ENCODE assay signal across 16 cellular contexts in genomic region chr7:15399446-15399845, GRCh38.
"Had no signal": no experiment of that assay in that cellular context is flagged by ENCODE, and none has a peak within 500 bp of the region (broad histone marks: within the 10 kb centered on the region; RNA-seq: fewer than 3 reads in every experiment).

No MANE protein-coding gene starts in this region.

- DNase-seq: activated B cell treated with CpG ODN at 0.5 μM for 24 hours; activated CD4-positive, alpha-beta T cell treated with anti-CD3 and anti-CD28 coated beads, Interleukin-2, amount 10 ng/mL, durations not matched to agents 24 days and 14 days; activated naive CD4-positive, alpha-beta T cell treated with anti-CD3 and anti-CD28 coated beads, Interleukin-2, amount 50 U/mL, for 16 hours; brain microvascular endothelial cell; endodermal cell; erythroblast; gastrocnemius medialis; left ventricle myocardium inferior; natural killer cell; occipital lobe; stimulated activated CD4-positive, alpha-beta T cell treated with anti-CD3 and anti-CD28 coated beads, Interleukin-12 subunit alpha, Interleukin-12 subunit beta, amount 100 ng/mL, for 4 hours; stimulated activated naive CD4-positive, alpha-beta T cell; T-helper 17 cell; upper lobe of left lung had no signal

- H3K27me3 ChIP-seq: brain microvascular endothelial cell, gastrocnemius medialis, upper lobe of left lung had no signal

- ATAC-seq: activated T-helper 17 cell treated with anti-CD3 and anti-CD28 coated beads, Interleukin-2, amount 50 U/mL, for 72 hours; gastrocnemius medialis; natural killer cell; sciatic nerve; T-helper 17 cell had no signal

- H3K4me1 ChIP-seq: gastrocnemius medialis, left ventricle myocardium inferior, upper lobe of left lung had no signal

- H3K4me3 ChIP-seq: gastrocnemius medialis, left ventricle myocardium inferior, upper lobe of left lung had no signal

- H3K36me3 ChIP-seq: brain microvascular endothelial cell, gastrocnemius medialis, left ventricle myocardium inferior, upper lobe of left lung had no signal

- H3K9me3 ChIP-seq: gastrocnemius medialis had no signal

- H3K27ac ChIP-seq: brain microvascular endothelial cell, gastrocnemius medialis, left ventricle myocardium inferior, upper lobe of left lung had no signal
